ENCODE assay signal across 1 cellular context in genomic region chr12:72230589-72230988, GRCh38.
TF ChIP-seq lines count a peak whose summit lies in the region.

No MANE protein-coding gene starts in this region.

TF ChIP-seq in SK-N-SH treated with all-trans-retinoic acid at 6 μM for 48 hours, 23 proteins besides CTCF, POLR2A, EP300 and RAD21 (continued from another document):
- no peak for TF ChIP-seq CREB5 (CRISPR knock-in tag; IDR thresholded peaks at IDR 0.05; ENCODE audit: low read depth)
- TF ChIP-seq TCF4 (CRISPR knock-in tag; IDR thresholded peaks at IDR 0.05; ENCODE audit: borderline replicate concordance), result no peak
- TF ChIP-seq ZC3H10 (CRISPR knock-in tag; IDR thresholded peaks at IDR 0.05), result no peak
- no peak for TF ChIP-seq SNAI2 (CRISPR knock-in tag; IDR thresholded peaks at IDR 0.05)
- no peak for TF ChIP-seq RARB (CRISPR knock-in tag; IDR thresholded peaks at IDR 0.05)
- TF ChIP-seq PATZ1 (CRISPR knock-in tag; IDR thresholded peaks at IDR 0.05; ENCODE audit: borderline replicate concordance), result no peak
- no peak for TF ChIP-seq TOX (CRISPR knock-in tag; IDR thresholded peaks at IDR 0.05; ENCODE audit: borderline replicate concordance)
- no peak for TF ChIP-seq ISL1 (CRISPR knock-in tag; IDR thresholded peaks at IDR 0.05)
- no peak for TF ChIP-seq ZNF8 (CRISPR knock-in tag; IDR thresholded peaks at IDR 0.05)
- TF ChIP-seq ARNTL (CRISPR knock-in tag; IDR thresholded peaks at IDR 0.05; ENCODE audit: borderline replicate concordance, low read depth), result no peak
